ENCODE assay signal across 11 cellular contexts in genomic region chr9:35517552-35518211, GRCh38. TPM values are rescaled to one million over a fixed set of nuclear protein-coding genes. Genes with fewer than 3 reads are reported as not detected.
DNase-seq lines count a peak whose midpoint lies in the region; ATAC-seq and TF ChIP-seq lines count a peak whose summit lies in the region.
"Had no signal": no experiment of that assay in that cellular context is flagged by ENCODE, and none has a peak within 500 bp of the region (broad histone marks: within the 10 kb centered on the region; RNA-seq: fewer than 3 reads in every experiment).

No MANE protein-coding gene starts in this region.

- H3K27me3 Mint-ChIP-seq in H9 (ENCODE audit: low read depth) (no peaks in the 10 kb centered on the region), MCF 10A (ENCODE audit: insufficient read depth, unreplicated experiment) (no peaks in the 10 kb centered on the region)
- H3K27me3 Mint-ChIP-seq in activated T-cell treated with anti-CD3 and anti-CD28 coated beads, Interleukin-2, amount 50 U/mL, for 24 hours, result no peaks in the 10 kb centered on the region

- H4K91ac ChIP-seq in H9 (ENCODE audit: insufficient read length, low read depth, low read length), result peak overlapping the region; percentile 63

- H3K4me3 Mint-ChIP-seq in H9 (no peak overlapping the region), MCF 10A (ENCODE audit: unreplicated experiment) (no peak overlapping the region)
- H3K4me3 Mint-ChIP-seq in activated T-cell treated with anti-CD3 and anti-CD28 coated beads, Interleukin-2, amount 50 U/mL, for 24 hours, result no peak overlapping the region
- H3K4me3 Mint-ChIP-seq: CD4-positive, CD25-positive, alpha-beta regulatory T cell had no signal

- H3K79me1 ChIP-seq in H9 (ENCODE audit: insufficient read depth, low read depth, low read length, poor library complexity, severe bottlenecking), result no peaks in the 10 kb centered on the region

- H3K56ac ChIP-seq in H9 (ENCODE audit: insufficient read length, low read depth, low read length), result no peak overlapping the region

- CTCF ChIA-PET in MCF 10A (lab: Yijun Ruan, JAX), result interaction anchor here (0.6 to 3.6 kb wide), 7 partner anchors 12 to 402 kb away, joined by 3 to 19 read pairs (median 4); partner anchors contain the start of gene RUSC2

- H2AFZ ChIP-seq in H9 (ENCODE audit: low read length), result no peak overlapping the region

- no peak overlapping the region for H2AK5ac ChIP-seq in H9 (ENCODE audit: insufficient read length, low read length)

- H3K27me3 ChIP-seq in H9 (ENCODE audit: insufficient read depth, low read length), result no peaks in the 10 kb centered on the region
- H3K27me3 ChIP-seq in right lobe of liver, result no peaks in the 10 kb centered on the region

- no peak overlapping the region for H3K23ac ChIP-seq in H9 (ENCODE audit: insufficient read length, low read depth, low read length)

- WGBS in H9 (ENCODE audit: extremely low coverage, insufficient read length, low lambda C conversion rate), result no CpG with 5 or more reads among the region's 3 CpGs
- 34% methylated on average over 3 of the region's 3 CpGs for WGBS in right lobe of liver (ENCODE audit: insufficient coverage, low coverage, low lambda C conversion rate, missing lambda C conversion rate)

- POLR2A ChIA-PET in MCF 10A (lab: Yijun Ruan, JAX), result interaction anchor here (0.6 to 6.2 kb wide), 17 partner anchors 11 to 446 kb away, joined by 3 to 33 read pairs (median 3); partner anchors contain the start of genes RUSC2 and TESK1

- no peak overlapping the region for H3K14ac ChIP-seq in H9 (ENCODE audit: insufficient read depth, low read length)

- H3K79me2 ChIP-seq in H9 (ENCODE audit: insufficient read depth, low read length), result no peaks in the 10 kb centered on the region

- TF ChIP-seq CTCF in H9 (conservative IDR thresholded peaks at IDR 0.05) (no peak), MCF 10A (IDR thresholded peaks at IDR 0.05; ENCODE audit: unreplicated experiment) (no peak), right lobe of liver (IDR thresholded peaks at IDR 0.05) (no peak)

- H3K9ac ChIP-seq in H9 (ENCODE audit: extremely low read depth, insufficient read length, low read length), result no peak overlapping the region

- H4K5ac ChIP-seq in H9 (ENCODE audit: insufficient read length, low read depth, low read length), result no peak overlapping the region

- no peak overlapping the region for H2BK120ac ChIP-seq in H9 (ENCODE audit: low read depth, low read length, poor library complexity, severe bottlenecking)

- no peak overlapping the region for H2BK15ac ChIP-seq in H9 (ENCODE audit: low read depth, low read length)

- H4K8ac ChIP-seq in H9 (replicated peaks; ENCODE audit: insufficient read length, low read depth, low read length), result no peak overlapping the region

- no peak overlapping the region for H3K4me2 ChIP-seq in H9 (ENCODE audit: insufficient read depth, insufficient read length, low read length)

- H2BK12ac ChIP-seq in H9 (ENCODE audit: insufficient read length, low read depth, low read length), result no peak overlapping the region

- no peak overlapping the region for H3K4me3 ChIP-seq in right lobe of liver
- H3K4me3 ChIP-seq in skin epidermis, result no peak overlapping the region

- DNase-seq in H9 (no peak), MCF 10A (ENCODE audit: unreplicated experiment) (no peak), right lobe of liver (peak in 1 of 3 donors; percentile 56), mesenteric fat pad (ENCODE audit: low spot score) (no peak), NCI-H1092 treated with DMSO at 0.1 percent for 48 hours (lab: John Stamatoyannopoulos, UW) (no peak)
- DNase-seq in activated T-cell treated with anti-CD3 and anti-CD28 coated beads, Interleukin-2, amount 50 U/mL, for 24 hours, result no peak
- DNase-seq: activated CD8-positive, alpha-beta memory T cell treated with anti-CD3 and anti-CD28 coated beads, Interleukin-2, amount 50 U/mL, for 4 hours; CD4-positive, CD25-positive, alpha-beta regulatory T cell; MM.1S had no signal

- ATAC-seq in right lobe of liver (peak; percentile 22 to 77 (median 58)), GM21381 (IDR thresholded peaks at IDR 0.05; ENCODE audit: unreplicated experiment) (no peak)

- H2BK5ac ChIP-seq in H9 (ENCODE audit: insufficient read length, low read length), result no peak overlapping the region

- no peak overlapping the region for H3K4ac ChIP-seq in H9 (ENCODE audit: low read depth, low read length)

- peak overlapping the region; percentile 45 to 88 (median 64); a peak in 5 of 7 replicates for H3K27ac Mint-ChIP-seq in H9
- peak overlapping the region; percentile 89 for H3K27ac Mint-ChIP-seq in MCF 10A (ENCODE audit: low read depth, unreplicated experiment)
- H3K27ac Mint-ChIP-seq in activated T-cell treated with anti-CD3 and anti-CD28 coated beads, Interleukin-2, amount 50 U/mL, for 24 hours, result no peak overlapping the region

- no peak overlapping the region for H3T11ph ChIP-seq in H9 (ENCODE audit: low read length)

- H3K4me1 ChIP-seq in H9 (ENCODE audit: insufficient read depth, low read length), result peaks cover 17% of the 10 kb centered on the region
- peaks cover 0 to 46% (median 23%) of the 10 kb centered on the region in 4 donors for H3K4me1 ChIP-seq in right lobe of liver

- H3K36me3 ChIP-seq in right lobe of liver, result no peaks in the 10 kb centered on the region

- H3K36me3 Mint-ChIP-seq in H9 (ENCODE audit: insufficient read depth in 1 of 3, low read depth in 3 of 3) (no peaks in the 10 kb centered on the region), MCF 10A (ENCODE audit: insufficient read depth, unreplicated experiment) (no peaks in the 10 kb centered on the region)
- H3K36me3 Mint-ChIP-seq in activated T-cell treated with anti-CD3 and anti-CD28 coated beads, Interleukin-2, amount 50 U/mL, for 24 hours (ENCODE audit: low read depth), result no peaks in the 10 kb centered on the region
- H3K36me3 Mint-ChIP-seq: CD4-positive, CD25-positive, alpha-beta regulatory T cell had no signal

- H3K9me3 Mint-ChIP-seq in H9 (no peaks in the 10 kb centered on the region), MCF 10A (ENCODE audit: unreplicated experiment) (no peaks in the 10 kb centered on the region)
- H3K9me3 Mint-ChIP-seq in activated T-cell treated with anti-CD3 and anti-CD28 coated beads, Interleukin-2, amount 50 U/mL, for 24 hours, result no peaks in the 10 kb centered on the region
- H3K9me3 Mint-ChIP-seq: CD4-positive, CD25-positive, alpha-beta regulatory T cell had no signal

- no peaks in the 10 kb centered on the region for H3K23me2 ChIP-seq in H9 (ENCODE audit: insufficient read length, low read depth, low read length, poor library complexity, severe bottlenecking)

- no peak overlapping the region for H2BK20ac ChIP-seq in H9 (ENCODE audit: low read depth, low read length, poor library complexity, severe bottlenecking)

- BruUV-seq in MCF 10A (replicated peaks; lab: Mats Ljungman, UMichigan), result TSS peak; percentile 93

- H3K4me1 Mint-ChIP-seq in H9, result peaks cover 43 to 47% of the 10 kb centered on the region in 2 experiments
- H3K4me1 Mint-ChIP-seq in MCF 10A (ENCODE audit: insufficient read depth, unreplicated experiment), result peaks cover 53% of the 10 kb centered on the region
- no peaks in the 10 kb centered on the region for H3K4me1 Mint-ChIP-seq in activated T-cell treated with anti-CD3 and anti-CD28 coated beads, Interleukin-2, amount 50 U/mL, for 24 hours (ENCODE audit: low read depth)
- H3K4me1 Mint-ChIP-seq: CD4-positive, CD25-positive, alpha-beta regulatory T cell had no signal

- H3K9me3 ChIP-seq in H9 (ENCODE audit: control insufficient read depth, low read depth, low read length) (no peaks in the 10 kb centered on the region), right lobe of liver (no peaks in the 10 kb centered on the region)

- TF ChIP-seq POLR2A in right lobe of liver (IDR thresholded peaks at IDR 0.05), result no peak

- H3K18ac ChIP-seq in H9 (ENCODE audit: insufficient read length, low read depth, low read length), result no peak overlapping the region

- intact Hi-C loops in MCF 10A (cut with micrococcal nuclease), result no loop called here
- intact Hi-C loops in right lobe of liver (cut with DNase I), result no loop called here

- H3K27ac ChIP-seq in H9 (ENCODE audit: insufficient read length, low read depth, low read length) (no peak overlapping the region), right lobe of liver (peak overlapping the region; percentile 25 to 49 (median 45)), skin epidermis (peak overlapping the region in 20 of 21 experiments; percentile 6 to 84 (median 64))

- H4K20me1 ChIP-seq in H9 (ENCODE audit: control insufficient read depth, insufficient read depth, insufficient read length), result no peaks in the 10 kb centered on the region

RNA-seq across cellular contexts. Expression of gene RUSC2, which starts 27.8 kb away (rescaled TPM):
- total RNA-seq in H9 (2021), result 5.8 and 6.3 TPM in 2 replicates
- 27.8 and 30.5 TPM in 2 replicates for total RNA-seq in MCF 10A (2022)
- total RNA-seq in right lobe of liver, result 10 to 100 TPM in 2 of 6 experiments, 1 to 10 TPM in 4; 6.0 to 12.9 (median 9.1) TPM
- 40.2 TPM for total RNA-seq in mesenteric fat pad
